1 cellular context compared by ENCODE assay signal in the genomic region with DNA sequence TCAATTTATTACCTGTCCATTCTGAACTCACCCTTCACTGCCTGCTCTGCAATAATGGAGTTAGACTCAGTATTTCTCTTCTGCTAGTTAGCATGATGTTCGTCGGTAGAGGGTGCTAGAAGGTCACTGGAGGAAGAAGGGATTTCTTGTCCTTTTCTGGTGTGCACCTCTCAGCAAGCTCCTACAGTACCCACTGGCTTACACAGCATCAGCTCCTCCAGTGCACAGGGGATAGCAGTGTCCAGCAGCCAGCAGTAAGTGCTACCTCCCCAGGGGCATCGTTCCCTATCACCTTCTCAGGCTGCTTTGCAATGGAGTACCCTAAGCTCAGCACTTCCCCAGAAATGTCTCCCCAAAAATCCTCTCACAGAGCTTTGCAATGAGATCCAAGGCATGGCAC.
TF ChIP-seq lines count a peak whose summit lies in the region.

No MANE protein-coding gene starts in this region.

TF ChIP-seq in HEK293, 187 proteins besides CTCF, POLR2A, EP300 and RAD21 (continued from another document and continues in another):
- TF ChIP-seq, protein P1, sequence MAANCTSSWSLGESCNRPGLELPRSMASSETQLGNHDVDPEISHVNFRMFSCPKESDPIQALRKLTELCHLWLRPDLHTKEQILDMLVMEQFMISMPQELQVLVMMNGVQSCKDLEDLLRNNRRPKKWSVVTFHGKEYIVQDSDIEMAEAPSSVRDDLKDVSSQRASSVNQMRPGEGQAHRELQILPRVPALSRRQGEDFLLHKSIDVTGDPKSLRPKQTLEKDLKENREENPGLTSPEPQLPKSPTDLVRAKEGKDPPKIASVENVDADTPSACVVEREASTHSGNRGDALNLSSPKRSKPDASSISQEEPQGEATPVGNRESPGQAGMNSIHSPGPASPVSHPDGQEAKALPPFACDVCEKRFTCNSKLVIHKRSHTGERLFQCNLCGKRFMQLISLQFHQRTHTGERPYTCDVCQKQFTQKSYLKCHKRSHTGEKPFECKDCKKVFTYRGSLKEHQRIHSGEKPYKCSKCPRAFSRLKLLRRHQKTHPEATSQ (tag by site-specific recombination; IDR thresholded peaks at IDR 0.05), result no peak
- TF ChIP-seq OVOL3 (tag by site-specific recombination; IDR thresholded peaks at IDR 0.05) (no peak), ZFP37 (tag by site-specific recombination; IDR thresholded peaks at IDR 0.05) (no peak), KLF16 (tag by site-specific recombination; IDR thresholded peaks at IDR 0.05) (no peak), SCRT1 (tag by site-specific recombination; IDR thresholded peaks at IDR 0.05; ENCODE audit: borderline replicate concordance) (no peak), MZF1 (tag by site-specific recombination; IDR thresholded peaks at IDR 0.05; ENCODE audit: borderline replicate concordance) (peak; percentile 73; the same call in 1 of the 2 replicates), ZNF341 (tag by site-specific recombination; IDR thresholded peaks at IDR 0.05; ENCODE audit: low read depth) (no peak), ZNF837 (tag by site-specific recombination; IDR thresholded peaks at IDR 0.05) (no peak), ZNF530 (tag by site-specific recombination; IDR thresholded peaks at IDR 0.05; ENCODE audit: low read depth) (no peak), ZNF138 (tag by site-specific recombination; IDR thresholded peaks at IDR 0.05; ENCODE audit: borderline replicate concordance) (no peak), SALL2 (tag by site-specific recombination; IDR thresholded peaks at IDR 0.05; ENCODE audit: borderline replicate concordance) (no peak), ZNF133 (tag by site-specific recombination; IDR thresholded peaks at IDR 0.05) (no peak), ZNF2 (tag by site-specific recombination; IDR thresholded peaks at IDR 0.05) (peak; percentile 35; the same call in 1 of the 2 replicates), ZNF350 (tag by site-specific recombination; IDR thresholded peaks at IDR 0.05) (no peak), ZNF302 (tag by site-specific recombination; IDR thresholded peaks at IDR 0.05; ENCODE audit: low read depth) (no peak), ZNF747 (tag by site-specific recombination; IDR thresholded peaks at IDR 0.05) (no peak), ZNF324 (tag by site-specific recombination; IDR thresholded peaks at IDR 0.05) (no peak), ZNF555 (tag by site-specific recombination; conservative IDR thresholded peaks at IDR 0.05) (no peak), TRIM28 (IDR thresholded peaks at IDR 0.05; ENCODE audit: borderline replicate concordance, low read length) (peak; percentile 90; the same call in 1 of the 2 replicates), ZNF677 (tag by site-specific recombination; IDR thresholded peaks at IDR 0.05) (no peak), ZNF792 (tag by site-specific recombination; IDR thresholded peaks at IDR 0.05) (no peak), EGR2 (tag by site-specific recombination; IDR thresholded peaks at IDR 0.05; ENCODE audit: low read depth) (no peak), PRDM1 (tag by site-specific recombination; IDR thresholded peaks at IDR 0.05) (no peak), ZNF791 (tag by site-specific recombination; IDR thresholded peaks at IDR 0.05) (no peak), ZNF561 (tag by site-specific recombination; IDR thresholded peaks at IDR 0.05; ENCODE audit: borderline replicate concordance) (no peak), ZNF776 (tag by site-specific recombination; IDR thresholded peaks at IDR 0.05; ENCODE audit: borderline replicate concordance) (no peak), ZNF510 (tag by site-specific recombination; IDR thresholded peaks at IDR 0.05; ENCODE audit: insufficient replicate concordance) (no peak), ZNF654 (tag by site-specific recombination; IDR thresholded peaks at IDR 0.05; ENCODE audit: low read depth) (peak; percentile 94), IKZF3 (tag by site-specific recombination; IDR thresholded peaks at IDR 0.05) (no peak), GLI2 (tag by site-specific recombination; IDR thresholded peaks at IDR 0.05; ENCODE audit: borderline replicate concordance, low read depth) (no peak), KLF1 (tag by site-specific recombination; IDR thresholded peaks at IDR 0.05) (no peak)
- TF ChIP-seq, protein P2, sequence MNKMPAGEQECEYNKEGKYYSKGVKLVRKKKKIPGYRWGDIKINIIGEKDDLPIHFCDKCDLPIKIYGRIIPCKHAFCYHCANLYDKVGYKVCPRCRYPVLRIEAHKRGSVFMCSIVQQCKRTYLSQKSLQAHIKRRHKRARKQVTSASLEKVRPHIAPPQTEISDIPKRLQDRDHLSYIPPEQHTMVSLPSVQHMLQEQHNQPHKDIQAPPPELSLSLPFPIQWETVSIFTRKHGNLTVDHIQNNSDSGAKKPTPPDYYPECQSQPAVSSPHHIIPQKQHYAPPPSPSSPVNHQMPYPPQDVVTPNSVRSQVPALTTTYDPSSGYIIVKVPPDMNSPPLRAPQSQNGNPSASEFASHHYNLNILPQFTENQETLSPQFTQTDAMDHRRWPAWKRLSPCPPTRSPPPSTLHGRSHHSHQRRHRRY (tag by site-specific recombination; IDR thresholded peaks at IDR 0.05), result no peak
- TF ChIP-seq, protein P3, sequence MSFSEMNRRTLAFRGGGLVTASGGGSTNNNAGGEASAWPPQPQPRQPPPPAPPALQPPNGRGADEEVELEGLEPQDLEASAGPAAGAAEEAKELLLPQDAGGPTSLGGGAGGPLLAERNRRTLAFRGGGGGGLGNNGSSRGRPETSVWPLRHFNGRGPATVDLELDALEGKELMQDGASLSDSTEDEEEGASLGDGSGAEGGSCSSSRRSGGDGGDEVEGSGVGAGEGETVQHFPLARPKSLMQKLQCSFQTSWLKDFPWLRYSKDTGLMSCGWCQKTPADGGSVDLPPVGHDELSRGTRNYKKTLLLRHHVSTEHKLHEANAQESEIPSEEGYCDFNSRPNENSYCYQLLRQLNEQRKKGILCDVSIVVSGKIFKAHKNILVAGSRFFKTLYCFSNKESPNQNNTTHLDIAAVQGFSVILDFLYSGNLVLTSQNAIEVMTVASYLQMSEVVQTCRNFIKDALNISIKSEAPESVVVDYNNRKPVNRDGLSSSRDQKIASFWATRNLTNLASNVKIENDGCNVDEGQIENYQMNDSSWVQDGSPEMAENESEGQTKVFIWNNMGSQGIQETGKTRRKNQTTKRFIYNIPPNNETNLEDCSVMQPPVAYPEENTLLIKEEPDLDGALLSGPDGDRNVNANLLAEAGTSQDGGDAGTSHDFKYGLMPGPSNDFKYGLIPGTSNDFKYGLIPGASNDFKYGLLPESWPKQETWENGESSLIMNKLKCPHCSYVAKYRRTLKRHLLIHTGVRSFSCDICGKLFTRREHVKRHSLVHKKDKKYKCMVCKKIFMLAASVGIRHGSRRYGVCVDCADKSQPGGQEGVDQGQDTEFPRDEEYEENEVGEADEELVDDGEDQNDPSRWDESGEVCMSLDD (tag by site-specific recombination; IDR thresholded peaks at IDR 0.05), result no peak
- TF ChIP-seq, protein P4, sequence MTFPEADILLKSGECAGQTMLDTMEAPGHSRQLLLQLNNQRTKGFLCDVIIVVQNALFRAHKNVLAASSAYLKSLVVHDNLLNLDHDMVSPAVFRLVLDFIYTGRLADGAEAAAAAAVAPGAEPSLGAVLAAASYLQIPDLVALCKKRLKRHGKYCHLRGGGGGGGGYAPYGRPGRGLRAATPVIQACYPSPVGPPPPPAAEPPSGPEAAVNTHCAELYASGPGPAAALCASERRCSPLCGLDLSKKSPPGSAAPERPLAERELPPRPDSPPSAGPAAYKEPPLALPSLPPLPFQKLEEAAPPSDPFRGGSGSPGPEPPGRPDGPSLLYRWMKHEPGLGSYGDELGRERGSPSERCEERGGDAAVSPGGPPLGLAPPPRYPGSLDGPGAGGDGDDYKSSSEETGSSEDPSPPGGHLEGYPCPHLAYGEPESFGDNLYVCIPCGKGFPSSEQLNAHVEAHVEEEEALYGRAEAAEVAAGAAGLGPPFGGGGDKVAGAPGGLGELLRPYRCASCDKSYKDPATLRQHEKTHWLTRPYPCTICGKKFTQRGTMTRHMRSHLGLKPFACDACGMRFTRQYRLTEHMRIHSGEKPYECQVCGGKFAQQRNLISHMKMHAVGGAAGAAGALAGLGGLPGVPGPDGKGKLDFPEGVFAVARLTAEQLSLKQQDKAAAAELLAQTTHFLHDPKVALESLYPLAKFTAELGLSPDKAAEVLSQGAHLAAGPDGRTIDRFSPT (tag by site-specific recombination; IDR thresholded peaks at IDR 0.05), result no peak
- TF ChIP-seq, protein P5, sequence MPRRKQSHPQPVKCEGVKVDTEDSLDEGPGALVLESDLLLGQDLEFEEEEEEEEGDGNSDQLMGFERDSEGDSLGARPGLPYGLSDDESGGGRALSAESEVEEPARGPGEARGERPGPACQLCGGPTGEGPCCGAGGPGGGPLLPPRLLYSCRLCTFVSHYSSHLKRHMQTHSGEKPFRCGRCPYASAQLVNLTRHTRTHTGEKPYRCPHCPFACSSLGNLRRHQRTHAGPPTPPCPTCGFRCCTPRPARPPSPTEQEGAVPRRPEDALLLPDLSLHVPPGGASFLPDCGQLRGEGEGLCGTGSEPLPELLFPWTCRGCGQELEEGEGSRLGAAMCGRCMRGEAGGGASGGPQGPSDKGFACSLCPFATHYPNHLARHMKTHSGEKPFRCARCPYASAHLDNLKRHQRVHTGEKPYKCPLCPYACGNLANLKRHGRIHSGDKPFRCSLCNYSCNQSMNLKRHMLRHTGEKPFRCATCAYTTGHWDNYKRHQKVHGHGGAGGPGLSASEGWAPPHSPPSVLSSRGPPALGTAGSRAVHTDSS (tag by site-specific recombination; IDR thresholded peaks at IDR 0.05), result no peak
- TF ChIP-seq, protein P6, sequence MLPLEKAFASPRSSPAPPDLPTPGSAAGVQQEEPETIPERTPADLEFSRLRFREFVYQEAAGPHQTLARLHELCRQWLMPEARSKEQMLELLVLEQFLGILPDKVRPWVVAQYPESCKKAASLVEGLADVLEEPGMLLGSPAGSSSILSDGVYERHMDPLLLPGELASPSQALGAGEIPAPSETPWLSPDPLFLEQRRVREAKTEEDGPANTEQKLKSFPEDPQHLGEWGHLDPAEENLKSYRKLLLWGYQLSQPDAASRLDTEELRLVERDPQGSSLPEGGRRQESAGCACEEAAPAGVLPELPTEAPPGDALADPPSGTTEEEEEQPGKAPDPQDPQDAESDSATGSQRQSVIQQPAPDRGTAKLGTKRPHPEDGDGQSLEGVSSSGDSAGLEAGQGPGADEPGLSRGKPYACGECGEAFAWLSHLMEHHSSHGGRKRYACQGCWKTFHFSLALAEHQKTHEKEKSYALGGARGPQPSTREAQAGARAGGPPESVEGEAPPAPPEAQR (tag by site-specific recombination; IDR thresholded peaks at IDR 0.05), result no peak
- TF ChIP-seq, protein P7, sequence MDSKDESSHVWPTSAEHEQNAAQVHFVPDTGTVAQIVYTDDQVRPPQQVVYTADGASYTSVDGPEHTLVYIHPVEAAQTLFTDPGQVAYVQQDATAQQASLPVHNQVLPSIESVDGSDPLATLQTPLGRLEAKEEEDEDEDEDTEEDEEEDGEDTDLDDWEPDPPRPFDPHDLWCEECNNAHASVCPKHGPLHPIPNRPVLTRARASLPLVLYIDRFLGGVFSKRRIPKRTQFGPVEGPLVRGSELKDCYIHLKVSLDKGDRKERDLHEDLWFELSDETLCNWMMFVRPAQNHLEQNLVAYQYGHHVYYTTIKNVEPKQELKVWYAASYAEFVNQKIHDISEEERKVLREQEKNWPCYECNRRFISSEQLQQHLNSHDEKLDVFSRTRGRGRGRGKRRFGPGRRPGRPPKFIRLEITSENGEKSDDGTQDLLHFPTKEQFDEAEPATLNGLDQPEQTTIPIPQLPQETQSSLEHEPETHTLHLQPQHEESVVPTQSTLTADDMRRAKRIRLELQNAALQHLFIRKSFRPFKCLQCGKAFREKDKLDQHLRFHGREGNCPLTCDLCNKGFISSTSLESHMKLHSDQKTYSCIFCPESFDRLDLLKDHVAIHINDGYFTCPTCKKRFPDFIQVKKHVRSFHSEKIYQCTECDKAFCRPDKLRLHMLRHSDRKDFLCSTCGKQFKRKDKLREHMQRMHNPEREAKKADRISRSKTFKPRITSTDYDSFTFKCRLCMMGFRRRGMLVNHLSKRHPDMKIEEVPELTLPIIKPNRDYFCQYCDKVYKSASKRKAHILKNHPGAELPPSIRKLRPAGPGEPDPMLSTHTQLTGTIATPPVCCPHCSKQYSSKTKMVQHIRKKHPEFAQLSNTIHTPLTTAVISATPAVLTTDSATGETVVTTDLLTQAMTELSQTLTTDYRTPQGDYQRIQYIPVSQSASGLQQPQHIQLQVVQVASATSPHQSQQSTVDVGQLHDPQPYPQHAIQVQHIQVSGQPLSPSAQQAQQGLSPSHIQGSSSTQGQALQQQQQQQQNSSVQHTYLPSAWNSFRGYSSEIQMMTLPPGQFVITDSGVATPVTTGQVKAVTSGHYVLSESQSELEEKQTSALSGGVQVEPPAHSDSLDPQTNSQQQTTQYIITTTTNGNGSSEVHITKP (tag by site-specific recombination; IDR thresholded peaks at IDR 0.05), result no peak
- TF ChIP-seq, protein P8, sequence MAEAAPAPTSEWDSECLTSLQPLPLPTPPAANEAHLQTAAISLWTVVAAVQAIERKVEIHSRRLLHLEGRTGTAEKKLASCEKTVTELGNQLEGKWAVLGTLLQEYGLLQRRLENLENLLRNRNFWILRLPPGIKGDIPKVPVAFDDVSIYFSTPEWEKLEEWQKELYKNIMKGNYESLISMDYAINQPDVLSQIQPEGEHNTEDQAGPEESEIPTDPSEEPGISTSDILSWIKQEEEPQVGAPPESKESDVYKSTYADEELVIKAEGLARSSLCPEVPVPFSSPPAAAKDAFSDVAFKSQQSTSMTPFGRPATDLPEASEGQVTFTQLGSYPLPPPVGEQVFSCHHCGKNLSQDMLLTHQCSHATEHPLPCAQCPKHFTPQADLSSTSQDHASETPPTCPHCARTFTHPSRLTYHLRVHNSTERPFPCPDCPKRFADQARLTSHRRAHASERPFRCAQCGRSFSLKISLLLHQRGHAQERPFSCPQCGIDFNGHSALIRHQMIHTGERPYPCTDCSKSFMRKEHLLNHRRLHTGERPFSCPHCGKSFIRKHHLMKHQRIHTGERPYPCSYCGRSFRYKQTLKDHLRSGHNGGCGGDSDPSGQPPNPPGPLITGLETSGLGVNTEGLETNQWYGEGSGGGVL (tag by site-specific recombination; IDR thresholded peaks at IDR 0.05), result no peak
- TF ChIP-seq, protein P9, sequence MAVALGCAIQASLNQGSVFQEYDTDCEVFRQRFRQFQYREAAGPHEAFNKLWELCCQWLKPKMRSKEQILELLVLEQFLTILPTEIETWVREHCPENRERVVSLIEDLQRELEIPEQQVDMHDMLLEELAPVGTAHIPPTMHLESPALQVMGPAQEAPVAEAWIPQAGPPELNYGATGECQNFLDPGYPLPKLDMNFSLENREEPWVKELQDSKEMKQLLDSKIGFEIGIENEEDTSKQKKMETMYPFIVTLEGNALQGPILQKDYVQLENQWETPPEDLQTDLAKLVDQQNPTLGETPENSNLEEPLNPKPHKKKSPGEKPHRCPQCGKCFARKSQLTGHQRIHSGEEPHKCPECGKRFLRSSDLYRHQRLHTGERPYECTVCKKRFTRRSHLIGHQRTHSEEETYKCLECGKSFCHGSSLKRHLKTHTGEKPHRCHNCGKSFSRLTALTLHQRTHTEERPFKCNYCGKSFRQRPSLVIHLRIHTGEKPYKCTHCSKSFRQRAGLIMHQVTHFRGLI (tag by site-specific recombination; IDR thresholded peaks at IDR 0.05), result no peak
- TF ChIP-seq, protein P10, sequence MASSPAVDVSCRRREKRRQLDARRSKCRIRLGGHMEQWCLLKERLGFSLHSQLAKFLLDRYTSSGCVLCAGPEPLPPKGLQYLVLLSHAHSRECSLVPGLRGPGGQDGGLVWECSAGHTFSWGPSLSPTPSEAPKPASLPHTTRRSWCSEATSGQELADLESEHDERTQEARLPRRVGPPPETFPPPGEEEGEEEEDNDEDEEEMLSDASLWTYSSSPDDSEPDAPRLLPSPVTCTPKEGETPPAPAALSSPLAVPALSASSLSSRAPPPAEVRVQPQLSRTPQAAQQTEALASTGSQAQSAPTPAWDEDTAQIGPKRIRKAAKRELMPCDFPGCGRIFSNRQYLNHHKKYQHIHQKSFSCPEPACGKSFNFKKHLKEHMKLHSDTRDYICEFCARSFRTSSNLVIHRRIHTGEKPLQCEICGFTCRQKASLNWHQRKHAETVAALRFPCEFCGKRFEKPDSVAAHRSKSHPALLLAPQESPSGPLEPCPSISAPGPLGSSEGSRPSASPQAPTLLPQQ (tag by site-specific recombination; IDR thresholded peaks at IDR 0.05), result no peak
